Comparison of ENCODE assay signal across 9 cellular contexts in genomic region chr2:69601179-69601612, GRCh38. TPM values are rescaled to one million over a fixed set of nuclear protein-coding genes. Genes with fewer than 3 reads are reported as not detected.
A peak's percentile ranks its signal among the peaks of the same experiment; 100 is the strongest.
DNase-seq lines count a peak whose midpoint lies in the region; ATAC-seq and TF ChIP-seq lines count a peak whose summit lies in the region.
"Had no signal": no experiment of that assay in that cellular context is flagged by ENCODE, and none has a peak within 500 bp of the region (broad histone marks: within the 10 kb centered on the region; RNA-seq: fewer than 3 reads in every experiment).

No MANE protein-coding gene starts in this region.

- peaks cover 4% of the 10 kb centered on the region; the same call in 1 of the 2 replicates for H3K9me3 ChIP-seq in AG04450 (ENCODE audit: control insufficient read depth, insufficient read depth, low read length)
- H3K9me3 ChIP-seq in adipocyte (ENCODE audit: control insufficient read depth, low read length): no peaks in the 10 kb centered on the region
- no peaks in the 10 kb centered on the region for H3K9me3 ChIP-seq in upper lobe of right lung

- DNase-seq in AG04450 (ENCODE audit: low read depth, low spot score): peak; percentile 74
- peak; percentile 63 for DNase-seq in HT1080 (ENCODE audit: low read depth)
- peak; percentile 73 for DNase-seq in adipocyte (ENCODE audit: low read depth)
- peak; percentile 74 for DNase-seq in hepatic stellate cell (ENCODE audit: low spot score)
- DNase-seq in upper lobe of right lung: no peak
- DNase-seq in activated CD4-positive, alpha-beta T cell treated with anti-CD3 and anti-CD28 coated beads, Interleukin-2, amount 50 U/mL, for 1 hour: no peak
- DNase-seq: stimulated activated naive B cell treated with anti-CD40 and anti-IgM and Interleukin-4, amounts not matched to agents 10 μg/mL and 1 μg/mL and 100 μg/mL, for 72 hours had no signal

- POLR2A ChIA-PET in AG04450 (lab: Yijun Ruan, JAX): no interaction called here

- TF ChIP-seq CTCF in AG04450 (IDR thresholded peaks at IDR 0.05; ENCODE audit: low read depth, low read length) (no peak), upper lobe of right lung (IDR thresholded peaks at IDR 0.05) (no peak)

- no peak overlapping the region for H3K9ac ChIP-seq in adipocyte (ENCODE audit: low read length)

- H3K36me3 ChIP-seq in adipocyte (ENCODE audit: control insufficient read depth, insufficient read depth, low read length, severe bottlenecking): no peaks in the 10 kb centered on the region
- H3K36me3 ChIP-seq in upper lobe of right lung: no peaks in the 10 kb centered on the region

- H3K4me1 ChIP-seq in adipocyte (ENCODE audit: control insufficient read depth, insufficient read depth, low read length): peaks cover 21% of the 10 kb centered on the region
- H3K4me1 ChIP-seq in upper lobe of right lung: peaks cover 3% of the 10 kb centered on the region

- ATAC-seq in upper lobe of right lung (no peak), GM18858 (IDR thresholded peaks at IDR 0.05; ENCODE audit: unreplicated experiment) (no peak), GM21381 (IDR thresholded peaks at IDR 0.05; ENCODE audit: unreplicated experiment) (no peak)

- H3K27me3 ChIP-seq in AG04450 (ENCODE audit: control insufficient read depth, insufficient read depth, low read length) (no peaks in the 10 kb centered on the region), adipocyte (replicated peaks; ENCODE audit: control insufficient read depth, insufficient read depth, low read length) (no peaks in the 10 kb centered on the region), upper lobe of right lung (no peaks in the 10 kb centered on the region)

- intact Hi-C loops in upper lobe of right lung (cut with DNase I): no loop called here

- H3K4me3 ChIP-seq in AG04450 (ENCODE audit: low read depth, low read length) (no peak overlapping the region), adipocyte (ENCODE audit: low read length) (no peak overlapping the region), upper lobe of right lung (no peak overlapping the region)

- CTCF ChIA-PET in AG04450 (lab: Charles Lee): interaction anchor here (0.6 kb wide), 1 partner anchor 113 kb away, joined by 4 read pairs; no protein-coding TSS in a partner anchor

- H3K27ac ChIP-seq in AG04450 (ENCODE audit: low read depth, low read length): no peak overlapping the region
- H3K27ac ChIP-seq in upper lobe of right lung: no peak overlapping the region

RNA-seq across cellular contexts. Expression of gene AAK1, which starts 42.3 kb away (rescaled TPM):
- 30.0 and 31.1 TPM in 2 replicates for polyA plus RNA-seq in AG04450 (2011; rRNA removed)
- polyA minus RNA-seq in AG04450 (2011; rRNA and poly(A)+ RNA removed): 47.7 and 61.0 TPM in 2 replicates
- 19.7 and 37.4 TPM in 2 replicates for total RNA-seq in HT1080 (2014; rRNA removed; shearing (Covaris generic))
- polyA plus RNA-seq in HT1080 (2015; cell fraction: cytosol; rRNA removed): 18.7 and 24.1 TPM in 2 replicates
- 27.6 and 27.8 TPM in 2 replicates for polyA plus RNA-seq in HT1080 (2015; cell fraction: nucleus; rRNA removed)
- total RNA-seq in upper lobe of right lung: 72.6 TPM

Comparison
In these comparisons a context has a peak if more than half of its experiments do, and no peak if none do; other contexts are left out.
1. DNase-seq: peak in AG04450 (single experiment), HT1080 (single experiment), adipocyte (single experiment) and hepatic stellate cell (single experiment); none in upper lobe of right lung (single experiment) and activated CD4-positive, alpha-beta T cell treated with anti-CD3 and anti-CD28 coated beads, Interleukin-2, amount 50 U/mL, for 1 hour (single experiment).